ENCODE assay signal across 27 cellular contexts in genomic region chr17:80119271-80119791, GRCh38. TPM values are rescaled to one million over a fixed set of nuclear protein-coding genes. Genes with fewer than 3 reads are reported as not detected.
DNase-seq lines count a peak whose midpoint lies in the region; ATAC-seq and TF ChIP-seq lines count a peak whose summit lies in the region.
"Had no signal": no experiment of that assay in that cellular context is flagged by ENCODE, and none has a peak within 500 bp of the region (broad histone marks: within the 10 kb centered on the region; RNA-seq: fewer than 3 reads in every experiment).

No MANE protein-coding gene starts in this region.

- H3K9me3 ChIP-seq in SK-N-SH (no peaks in the 10 kb centered on the region), HCT116 (ENCODE audit: control insufficient read depth in 1 of 2, insufficient read depth in 1 of 2, low read depth in 1 of 2, low read length in 2 of 2) (no peaks in the 10 kb centered on the region), osteoblast (ENCODE audit: low read depth, low read length) (no peaks in the 10 kb centered on the region)
- H3K9me3 ChIP-seq: BE2C, uterus had no signal

- WGBS in SK-N-SH (ENCODE audit: low lambda C conversion rate) = 91% methylated on average over 22 of the region's 24 CpGs

- H3K9me2 ChIP-seq in SK-N-SH = no peaks in the 10 kb centered on the region
- H3K9me2 ChIP-seq in HCT116 (ENCODE audit: insufficient read depth) = no peaks in the 10 kb centered on the region

- H3K79me2 ChIP-seq in SK-N-SH (ENCODE audit: insufficient read depth) = no peaks in the 10 kb centered on the region
- no peaks in the 10 kb centered on the region for H3K79me2 ChIP-seq in HCT116 (ENCODE audit: insufficient read depth, low read length)
- H3K79me2 ChIP-seq in osteoblast (ENCODE audit: insufficient read depth, low read length) = no peaks in the 10 kb centered on the region

- peaks cover 9% of the 10 kb centered on the region for H3K9me3 Mint-ChIP-seq in osteocyte (ENCODE audit: unreplicated experiment)

- TSS peak; percentile 87 for BruUV-seq in HCT116 (replicated peaks; lab: Mats Ljungman, UMichigan)

- no peak overlapping the region for H2AFZ ChIP-seq in SK-N-SH (ENCODE audit: low read depth)
- H2AFZ ChIP-seq in HCT116 (ENCODE audit: low read depth, low read length, poor library complexity, severe bottlenecking) = no peak overlapping the region
- H2AFZ ChIP-seq in osteoblast (ENCODE audit: low read length) = no peak overlapping the region

- no peak overlapping the region for H3K4me3 Mint-ChIP-seq in osteocyte (ENCODE audit: unreplicated experiment)
- H3K4me3 Mint-ChIP-seq: activated naive CD8-positive, alpha-beta T cell; naive thymus-derived CD4-positive, alpha-beta T cell; stimulated activated memory B cell treated with anti-CD40 and anti-IgM and Interleukin-4, amounts not matched to agents 10 μg/mL and 1 μg/mL and 100 μg/mL, for 72 hours had no signal

- intact Hi-C loops in HCT116 (cut with micrococcal nuclease) = no loop called here

- no peak overlapping the region for H3K4me3 ChIP-seq in SK-N-SH (ENCODE audit: low read depth in 2 of 2, low read length in 1 of 2)
- H3K4me3 ChIP-seq in HCT116 (replicated peaks in 1 of 2; ENCODE audit: low read depth in 1 of 2, low read length in 2 of 2) = no peak overlapping the region
- H3K4me3 ChIP-seq in osteoblast (ENCODE audit: insufficient read depth, low read length) = no peak overlapping the region
- H3K4me3 ChIP-seq: GM12878, heart left ventricle, SK-N-MC, uterus had no signal

- H3K27me3 Mint-ChIP-seq in osteocyte (ENCODE audit: unreplicated experiment) = peaks cover 11% of the 10 kb centered on the region
- H3K27me3 Mint-ChIP-seq: activated naive CD8-positive, alpha-beta T cell had no signal

- no peaks in the 10 kb centered on the region for H3F3A ChIP-seq in SK-N-SH (replicated peaks; ENCODE audit: insufficient read depth)

- no peak for TF ChIP-seq RAD21 in SK-N-SH (IDR thresholded peaks at IDR 0.05; ENCODE audit: low read length)
- TF ChIP-seq RAD21 in HCT116 (IDR thresholded peaks at IDR 0.05; ENCODE audit: low read depth) = no peak

- H3K27ac Mint-ChIP-seq in osteocyte (ENCODE audit: unreplicated experiment) = no peak overlapping the region
- H3K27ac Mint-ChIP-seq: activated naive CD8-positive, alpha-beta T cell; naive thymus-derived CD4-positive, alpha-beta T cell; stimulated activated memory B cell treated with anti-CD40 and anti-IgM and Interleukin-4, amounts not matched to agents 10 μg/mL and 1 μg/mL and 100 μg/mL, for 72 hours had no signal

- H3K4me1 ChIP-seq in SK-N-SH (ENCODE audit: control insufficient read depth in 1 of 2, insufficient read depth in 2 of 2, low read depth in 1 of 2, low read length in 1 of 2) = no peaks in the 10 kb centered on the region
- peaks cover 0 to 8% of the 10 kb centered on the region in 2 experiments; a peak in 1 of 4 replicates for H3K4me1 ChIP-seq in HCT116 (ENCODE audit: control insufficient read depth in 1 of 2, insufficient read depth in 2 of 2, low read length in 2 of 2)
- H3K4me1 ChIP-seq in osteoblast (ENCODE audit: insufficient read depth, low read length) = no peaks in the 10 kb centered on the region
- H3K4me1 ChIP-seq: heart left ventricle, uterus had no signal

- RAD21 ChIA-PET in HCT116 (lab: Charles Lee; ENCODE audit: low non-redundant PET in 1 of 2, low total read pairs in 2 of 2, uncharacterized antibody in 2 of 2, unreplicated experiment in 2 of 2) = no interaction called here

- no peak for TF ChIP-seq CTCF in SK-N-SH (IDR thresholded peaks at IDR 0.05)
- no peak for TF ChIP-seq CTCF in HCT116 (IDR thresholded peaks at IDR 0.05 in 2 of 3, conservative IDR thresholded peaks at IDR 0.05 in 1 of 3; ENCODE audit: borderline replicate concordance in 1 of 3, insufficient read depth in 1 of 3, low read depth in 2 of 3, low read length in 2 of 3)
- no peak for TF ChIP-seq CTCF in osteoblast (IDR thresholded peaks at IDR 0.05; ENCODE audit: extremely low read depth, low read depth, low read length)
- TF ChIP-seq CTCF in osteocyte (IDR thresholded peaks at IDR 0.05) = no peak

- CTCF ChIA-PET in SK-N-SH (lab: Yijun Ruan, JAX) (interaction anchor here (1.3 to 5.8 kb wide), 2 partner anchors 18 to 107 kb away, joined by 3 to 37 read pairs; partner anchors contain the start of gene GAA), HCT116 (lab: Charles Lee) (no interaction called here)

- H3K27ac ChIP-seq in SK-N-SH (ENCODE audit: low read depth in 2 of 2, low read length in 1 of 2) = no peak overlapping the region
- no peak overlapping the region for H3K27ac ChIP-seq in HCT116 (ENCODE audit: low read depth, low read length)
- no peak overlapping the region for H3K27ac ChIP-seq in osteoblast (ENCODE audit: low read depth, low read length)
- H3K27ac ChIP-seq: heart left ventricle, SK-N-MC, uterus had no signal

- TF ChIP-seq EP300 in SK-N-SH (IDR thresholded peaks at IDR 0.05; ENCODE audit: borderline replicate concordance in 1 of 2, low read depth in 1 of 2, low read length in 1 of 2) = no peak

- H3K9ac ChIP-seq in SK-N-SH = no peak overlapping the region
- no peak overlapping the region for H3K9ac ChIP-seq in HCT116 (ENCODE audit: low read length)

- peaks cover 6% of the 10 kb centered on the region for H3K36me3 Mint-ChIP-seq in osteocyte (ENCODE audit: unreplicated experiment)
- H3K36me3 Mint-ChIP-seq: activated naive CD8-positive, alpha-beta T cell had no signal

- H3K27me3 ChIP-seq in SK-N-SH (ENCODE audit: insufficient read depth) (no peaks in the 10 kb centered on the region), HCT116 (ENCODE audit: insufficient read depth, low read length) (no peaks in the 10 kb centered on the region), osteoblast (ENCODE audit: insufficient read depth, low read length) (no peaks in the 10 kb centered on the region)
- H3K27me3 ChIP-seq: BE2C, heart left ventricle, uterus had no signal

- no peaks in the 10 kb centered on the region for H3K4me1 Mint-ChIP-seq in osteocyte (ENCODE audit: unreplicated experiment)
- H3K4me1 Mint-ChIP-seq: stimulated activated memory B cell treated with anti-CD40 and anti-IgM and Interleukin-4, amounts not matched to agents 10 μg/mL and 1 μg/mL and 100 μg/mL, for 72 hours had no signal

- H4K20me1 ChIP-seq in SK-N-SH (ENCODE audit: insufficient read depth) (no peaks in the 10 kb centered on the region), HCT116 (ENCODE audit: insufficient read depth) (no peaks in the 10 kb centered on the region), osteoblast (ENCODE audit: insufficient read depth, low read length) (no peaks in the 10 kb centered on the region)

- POLR2A ChIA-PET in SK-N-SH (lab: Yijun Ruan, JAX) (interaction anchor here (0.9 to 1.1 kb wide), 2 partner anchors 18 to 26 kb away, joined by 3 to 5 read pairs; partner anchors contain the start of gene GAA), HCT116 (lab: Charles Lee) (no interaction called here)

- H3K4me2 ChIP-seq in SK-N-SH (no peak overlapping the region), HCT116 (ENCODE audit: low read length) (no peak overlapping the region), osteoblast (ENCODE audit: insufficient read depth, low read length) (no peak overlapping the region)

- DNase-seq in SK-N-SH (peak; percentile 44), HCT116 (ENCODE audit: low read depth, low spot score) (no peak), SK-N-DZ (ENCODE audit: low spot score) (peak; percentile 54), osteoblast (ENCODE audit: insufficient read length, low spot score, missing footprints) (peak; percentile 73), activated gamma-delta T cell (lab: John Stamatoyannopoulos, UW) (no peak), osteocyte (ENCODE audit: extremely low spot score, unreplicated experiment) (no peak)
- DNase-seq in effector CD4-positive, alpha-beta T cell = no peak
- DNase-seq: activated CD4-positive, alpha-beta T cell treated with anti-CD3 and anti-CD28 coated beads for 4 hours; BE2C; COR-L47; heart left ventricle; left colon; naive thymus-derived CD4-positive, alpha-beta T cell; NCI-H1105; NCI-H2081 treated with DMSO at 0.1 percent for 48 hours; NCI-H446; nucleus accumbens; stimulated activated CD4-positive, alpha-beta T cell treated with anti-CD3 and anti-CD28 coated beads, Interleukin-4, amount 100 ng/mL, for 1 hour; T-helper 2 cell; uterus had no signal

- H3K36me3 ChIP-seq in SK-N-SH (replicated peaks in 1 of 2; ENCODE audit: control insufficient read depth in 1 of 2, insufficient read depth in 2 of 2, low read length in 1 of 2) (peaks cover 0 to 5% of the 10 kb centered on the region in 2 experiments), HCT116 (ENCODE audit: control insufficient read depth in 1 of 2, insufficient read depth in 2 of 2, low read length in 2 of 2) (no peaks in the 10 kb centered on the region; a peak in 1 of 4 replicates), osteoblast (ENCODE audit: insufficient read depth, low read length) (no peaks in the 10 kb centered on the region)
- H3K36me3 ChIP-seq: BE2C, uterus had no signal

- no peak for TF ChIP-seq POLR2A in HCT116 (IDR thresholded peaks at IDR 0.05; ENCODE audit: borderline replicate concordance, extremely low read depth, insufficient read depth, insufficient read length)

- no peak for ATAC-seq in SK-N-SH treated with all-trans-retinoic acid at 6 μM for 48 hours
- no peak for ATAC-seq in HCT116
- ATAC-seq: GM12878; heart left ventricle; left colon; naive thymus-derived CD4-positive, alpha-beta T cell; stimulated activated memory B cell treated with anti-CD40 and anti-IgM and Interleukin-4, amounts not matched to agents 10 μg/mL and 1 μg/mL and 100 μg/mL, for 72 hours had no signal

RNA-seq across cellular contexts. Expression of gene GAA, which starts 17.9 kb away (rescaled TPM):
- polyA plus RNA-seq in SK-N-SH (2012; rRNA removed) = 19.5 and 27.3 TPM in 2 replicates
- 14.3 and 26.4 TPM in 2 replicates for polyA plus RNA-seq in SK-N-SH (2012; cell fraction: cytosol; rRNA removed)
- 132 and 175 TPM in 2 replicates for polyA plus RNA-seq in SK-N-SH (2012; cell fraction: nucleus; rRNA removed)
- total RNA-seq in HCT116 (2021; ENCODE audit: unreplicated experiment) (131 TPM), osteoblast (76.7 and 91.3 TPM in 2 replicates), osteocyte (64.7 and 68.7 TPM in 2 replicates)
- 139 and 156 TPM in 2 replicates for polyA plus RNA-seq in HCT116 (2012)
- polyA plus RNA-seq in SK-N-DZ (2014; cell fraction: cytosol; rRNA removed) = 97.9 and 111 TPM in 2 replicates
- polyA plus RNA-seq in SK-N-DZ (2014; cell fraction: nucleus; rRNA removed) = 787 and 878 TPM in 2 replicates

RNA-seq across cellular contexts. Expression of gene EIF4A3, which starts 27.6 kb away (rescaled TPM):
- 173 and 335 TPM in 2 replicates for polyA plus RNA-seq in SK-N-SH (2012; rRNA removed)
- polyA plus RNA-seq in SK-N-SH (2012; cell fraction: cytosol; rRNA removed) = 154 and 176 TPM in 2 replicates
- 201 and 247 TPM in 2 replicates for polyA plus RNA-seq in SK-N-SH (2012; cell fraction: nucleus; rRNA removed)
- total RNA-seq in HCT116 (2021; ENCODE audit: unreplicated experiment) (248 TPM), osteoblast (44.5 and 46.3 TPM in 2 replicates), osteocyte (85.7 and 86.6 TPM in 2 replicates)
- 244 and 255 TPM in 2 replicates for polyA plus RNA-seq in HCT116 (2012)
- 178 and 196 TPM in 2 replicates for polyA plus RNA-seq in SK-N-DZ (2014; cell fraction: cytosol; rRNA removed)
- polyA plus RNA-seq in SK-N-DZ (2014; cell fraction: nucleus; rRNA removed) = 93.9 and 164 TPM in 2 replicates

RNA-seq across cellular contexts. Expression of gene CARD14, which starts 50.5 kb away (rescaled TPM):
- 0.05 TPM in 1 of 2 replicates, not detected in the other for polyA plus RNA-seq in SK-N-SH (2012; rRNA removed)
- not detected in 2 replicates for polyA plus RNA-seq in SK-N-SH (2012; cell fraction: cytosol; rRNA removed)
- 0.13 and 0.19 TPM in 2 replicates for polyA plus RNA-seq in SK-N-SH (2012; cell fraction: nucleus; rRNA removed)
- total RNA-seq in HCT116 (2021; ENCODE audit: unreplicated experiment) (0.25 TPM), osteoblast (not detected in 2 replicates), osteocyte (0.10 and 0.16 TPM in 2 replicates)
- 0.57 and 0.62 TPM in 2 replicates for polyA plus RNA-seq in HCT116 (2012)
- 0.47 and 0.79 TPM in 2 replicates for polyA plus RNA-seq in SK-N-DZ (2014; cell fraction: cytosol; rRNA removed)
- 2.1 and 3.9 TPM in 2 replicates for polyA plus RNA-seq in SK-N-DZ (2014; cell fraction: nucleus; rRNA removed)
- total RNA-seq: astrocyte, Daoy, GM12878 had no signal
- polyA plus RNA-seq: naive thymus-derived CD4-positive, alpha-beta T cell had no signal

Comparison
In these comparisons a context has a peak if more than half of its experiments do, and no peak if none do; other contexts are left out.
1. DNase-seq: peak in SK-N-SH (single experiment), SK-N-DZ (single experiment) and osteoblast (single experiment); none in HCT116 (single experiment), effector CD4-positive, alpha-beta T cell (single experiment), activated gamma-delta T cell (single experiment) and osteocyte (single experiment).